Comparison of ENCODE assay signal across 15 cellular contexts in the genomic region with DNA sequence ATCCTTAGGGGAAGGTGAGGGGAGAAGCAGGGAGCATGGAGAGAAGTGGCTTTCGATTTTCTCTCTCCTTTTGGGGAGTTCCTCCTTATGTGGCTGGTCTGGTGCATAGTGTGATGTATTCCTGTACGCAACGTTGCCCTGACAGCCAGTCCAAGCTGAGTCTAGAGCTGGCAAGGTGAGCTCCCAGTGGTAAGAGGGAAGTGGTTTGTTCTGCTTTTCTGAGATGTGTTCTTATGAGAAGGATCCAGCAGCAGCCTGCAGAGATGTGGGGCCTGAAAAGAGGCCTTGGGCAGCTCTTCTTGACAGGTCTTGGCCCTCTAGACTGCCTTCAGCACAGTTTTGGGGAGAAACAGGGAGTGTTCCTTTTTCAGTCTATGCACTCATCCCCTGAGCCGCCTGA. TPM values are rescaled to one million over a fixed set of nuclear protein-coding genes. Genes with fewer than 3 reads are reported as not detected.
DNase-seq lines count a peak whose midpoint lies in the region; ATAC-seq, FAIRE-seq and TF ChIP-seq lines count a peak whose summit lies in the region.
"Not testable (repeated sequence)": the region's sequence is repeated elsewhere in the genome, so short reads cannot be mapped to it uniquely, and the experiment has no call there.
"Had no signal": no experiment of that assay in that cellular context is flagged by ENCODE, and none has a peak within 500 bp of the region (broad histone marks: within the 10 kb centered on the region; RNA-seq: fewer than 3 reads in every experiment).

No MANE protein-coding gene starts in this region.

- FAIRE-seq in GM18507 (lab: Jason Lieb, UNC) = peak; percentile 59

- H3K27ac ChIP-seq in BLaER1 = not testable (repeated sequence)
- H3K27ac ChIP-seq in spleen = peak overlapping the region in 5 of 8 donors; percentile 62 to 94 (median 70)

- not testable (repeated sequence) for H3K9me3 ChIP-seq in BLaER1, spleen

- CTCF ChIA-PET in T-cell (lab: Charles Lee) = not testable (repeated sequence)

- H3K36me3 Mint-ChIP-seq in T-cell; activated naive CD8-positive, alpha-beta T cell treated with anti-CD3 and anti-CD28 coated beads, Interleukin-2, amount 50 U/mL, for 24 hours (ENCODE audit: low read depth); memory B cell: not testable (repeated sequence)
- H3K36me3 Mint-ChIP-seq in activated T-cell treated with anti-CD3 and anti-CD28 coated beads, Interleukin-2, amount 50 U/mL, for 24 hours (ENCODE audit: low read depth) = peaks cover 41% of the 10 kb centered on the region

- H3K27me3 Mint-ChIP-seq in T-cell; activated T-cell treated with anti-CD3 and anti-CD28 coated beads, Interleukin-2, amount 50 U/mL, for 24 hours; activated naive CD8-positive, alpha-beta T cell treated with anti-CD3 and anti-CD28 coated beads, Interleukin-2, amount 50 U/mL, for 24 hours; memory B cell: not testable (repeated sequence)

- H3K4me2 ChIP-seq in BLaER1 = peak overlapping the region; percentile 19; the same call in 1 of the 2 replicates

- H3K4me3 Mint-ChIP-seq in T-cell (peak overlapping the region in 2 of 3 donors; percentile 6 to 83), memory B cell (peak overlapping the region; percentile 69)
- H3K4me3 Mint-ChIP-seq in activated T-cell treated with anti-CD3 and anti-CD28 coated beads, Interleukin-2, amount 50 U/mL, for 24 hours = peak overlapping the region; percentile 11
- peak overlapping the region; percentile 32 for H3K4me3 Mint-ChIP-seq in activated naive CD8-positive, alpha-beta T cell treated with anti-CD3 and anti-CD28 coated beads, Interleukin-2, amount 50 U/mL, for 24 hours

- H3K27ac Mint-ChIP-seq in T-cell (peak overlapping the region; percentile 14 to 48), memory B cell (peak overlapping the region; percentile 95)
- H3K27ac Mint-ChIP-seq in activated T-cell treated with anti-CD3 and anti-CD28 coated beads, Interleukin-2, amount 50 U/mL, for 24 hours = peak overlapping the region; percentile 79
- peak overlapping the region; percentile 31 for H3K27ac Mint-ChIP-seq in activated naive CD8-positive, alpha-beta T cell treated with anti-CD3 and anti-CD28 coated beads, Interleukin-2, amount 50 U/mL, for 24 hours

- peaks cover 66% of the 10 kb centered on the region for H4K20me1 ChIP-seq in BLaER1

- ATAC-seq in T-cell (replicated peaks in 1 of 4); activated naive CD8-positive, alpha-beta T cell treated with anti-CD3 and anti-CD28 coated beads, Interleukin-2, amount 50 U/mL, for 24 hours: not testable (repeated sequence)
- peak; percentile 56 for ATAC-seq in memory B cell (ENCODE audit: low read depth)

- not testable (repeated sequence) for H3K36me3 ChIP-seq in BLaER1
- H3K36me3 ChIP-seq in spleen = peaks cover 0 to 38% (median 0%) of the 10 kb centered on the region in 6 donors

- H3K4me1 ChIP-seq in BLaER1 = peaks cover 51% of the 10 kb centered on the region
- peaks cover 30 to 82% (median 62%) of the 10 kb centered on the region in 6 donors for H3K4me1 ChIP-seq in spleen

- 26 to 60% (median 43%) methylated on average over 1 to 4 of the region's 4 CpGs for WGBS in spleen, 5 donors

- TF ChIP-seq POLR2A in spleen (IDR thresholded peaks at IDR 0.05) = not testable (repeated sequence)

- not testable (repeated sequence) for H3K9me3 Mint-ChIP-seq in T-cell; activated T-cell treated with anti-CD3 and anti-CD28 coated beads, Interleukin-2, amount 50 U/mL, for 24 hours; activated naive CD8-positive, alpha-beta T cell treated with anti-CD3 and anti-CD28 coated beads, Interleukin-2, amount 50 U/mL, for 24 hours; memory B cell

- H3K4me1 Mint-ChIP-seq in T-cell (peaks cover 42 to 58% (median 58%) of the 10 kb centered on the region in 3 donors), memory B cell (peaks cover 24% of the 10 kb centered on the region)
- peaks cover 48% of the 10 kb centered on the region for H3K4me1 Mint-ChIP-seq in activated T-cell treated with anti-CD3 and anti-CD28 coated beads, Interleukin-2, amount 50 U/mL, for 24 hours (ENCODE audit: low read depth)
- peaks cover 42% of the 10 kb centered on the region for H3K4me1 Mint-ChIP-seq in activated naive CD8-positive, alpha-beta T cell treated with anti-CD3 and anti-CD28 coated beads, Interleukin-2, amount 50 U/mL, for 24 hours

- not testable (repeated sequence) for H3K27me3 ChIP-seq in BLaER1; spleen (replicated peaks in 1 of 7)

- POLR2A ChIA-PET in T-cell (lab: Charles Lee) = not testable (repeated sequence)

- TF ChIP-seq CTCF in spleen (IDR thresholded peaks at IDR 0.05 in 8 of 11, conservative IDR thresholded peaks at IDR 0.05 in 3 of 11) = not testable (repeated sequence)

- not testable (repeated sequence) for DNase-seq in GM18507 (ENCODE audit: extremely low spot score, insufficient read length, low read depth); T-cell; activated T-cell treated with anti-CD3 and anti-CD28 coated beads, Interleukin-2, amount 50 U/mL, for 24 hours; activated naive CD8-positive, alpha-beta T cell treated with anti-CD3 and anti-CD28 coated beads, Interleukin-2, amount 50 U/mL, for 24 hours
- DNase-seq in NOMO-1 treated with DMSO at 0.1 percent for 48 hours (lab: John Stamatoyannopoulos, UW; ENCODE audit: unreplicated experiment) (peak; percentile 71), memory B cell (ENCODE audit: low spot score in 2 of 2) (peak; percentile 35 to 52), spleen (peak; percentile 63)

- intact Hi-C loops in spleen (cut with DNase I; ENCODE audit: low total_unique reads) = not testable (repeated sequence)

- not testable (repeated sequence) for H3K4me3 ChIP-seq in BLaER1
- H3K4me3 ChIP-seq in spleen = peak overlapping the region in 1 of 8 donors; percentile 87

- H3K9ac ChIP-seq in BLaER1 = not testable (repeated sequence)

RNA-seq across cellular contexts. Expression of gene PDPK1, which starts 3.1 kb away (rescaled TPM):
- 10 to 100 TPM; 49.8 to 68.4 (median 67.3) TPM for total RNA-seq in T-cell
- 10 to 100 TPM; 39.5 to 74.5 (median 56.8) TPM for total RNA-seq in spleen
- 10 to 100 TPM in 1 of 3 donors, 1 to 10 TPM in 2; 6.2 to 15.5 (median 6.2) TPM for polyA plus RNA-seq in spleen

RNA-seq across cellular contexts. Expression of gene CEMP1, which starts 9.7 kb away (rescaled TPM):
- total RNA-seq in T-cell = 1 to 10 TPM in 3 of 5 donors, under 1 TPM in 1, not detected in 1; 0.26 to 3.1 (median 1.1) TPM
- under 1 TPM in 2 of 7 donors, not detected in 5; 0.37 to 0.97 TPM for total RNA-seq in spleen
- polyA plus RNA-seq in spleen = 1 to 10 TPM in 1 of 3 donors, under 1 TPM in 2; 0.70 to 1.5 (median 0.74) TPM
- total RNA-seq: A172; ascending aorta; glomerular endothelial cell; NCI-H460; SK-MEL-5; T-helper 2 cell treated with Interferon-gamma antibody and Interleukin-4, amounts not matched to agents 100 ng/mL and 5 ng/mL, for 36 hours had no signal
- polyA plus RNA-seq: keratinocyte had no signal

RNA-seq across cellular contexts. Expression of gene AMDHD2, which starts 20.7 kb away (rescaled TPM):
- total RNA-seq in T-cell (100 to 1,000 TPM; 104 to 215 (median 122) TPM), spleen (10 to 100 TPM; 59.9 to 94.0 (median 70.9) TPM)
- polyA plus RNA-seq in spleen = 10 to 100 TPM; 37.8 to 72.0 (median 38.5) TPM

RNA-seq across cellular contexts. Expression of gene ATP6V0C, which starts 27.2 kb away (rescaled TPM):
- total RNA-seq in T-cell = 100 to 1,000 TPM; 122 to 161 (median 128) TPM
- 100 to 1,000 TPM in 4 of 7 donors, 10 to 100 TPM in 3; 82.3 to 199 (median 156) TPM for total RNA-seq in spleen
- 100 to 1,000 TPM in 1 of 3 donors, 10 to 100 TPM in 2; 64.5 to 125 (median 99.7) TPM for polyA plus RNA-seq in spleen

Comparison
In these comparisons a context has a peak if more than half of its experiments do, and no peak if none do; other contexts are left out.
1. H3K27ac Mint-ChIP-seq: peak in every context shown above with its lines; median percentile 95 in memory B cell; 79 in activated T-cell treated with anti-CD3 and anti-CD28 coated beads, Interleukin-2, amount 50 U/mL, for 24 hours; 31 in T-cell; 31 in activated naive CD8-positive, alpha-beta T cell treated with anti-CD3 and anti-CD28 coated beads, Interleukin-2, amount 50 U/mL, for 24 hours.
2. H3K4me3 Mint-ChIP-seq: peak in every context shown above with its lines; median percentile 69 in memory B cell; 44 in T-cell; 32 in activated naive CD8-positive, alpha-beta T cell treated with anti-CD3 and anti-CD28 coated beads, Interleukin-2, amount 50 U/mL, for 24 hours; 11 in activated T-cell treated with anti-CD3 and anti-CD28 coated beads, Interleukin-2, amount 50 U/mL, for 24 hours.